Comparison of ENCODE assay signal across 8 cellular contexts in genomic region chr12:1083888-1084262, GRCh38.
DNase-seq lines count a peak whose midpoint lies in the region; ATAC-seq and TF ChIP-seq lines count a peak whose summit lies in the region.

No MANE protein-coding gene starts in this region.

- H3K4me1 Mint-ChIP-seq in mesothelial cell of epicardium: peaks cover 9% of the 10 kb centered on the region

- no peak overlapping the region for H3K4me3 ChIP-seq in WERI-Rb-1 (ENCODE audit: low read depth, low read length)

- H3K27me3 ChIP-seq in WERI-Rb-1 (ENCODE audit: insufficient read depth, low read depth, severe bottlenecking): no peaks in the 10 kb centered on the region

- H3K9me3 ChIP-seq in WERI-Rb-1 (ENCODE audit: severe bottlenecking): no peaks in the 10 kb centered on the region

- no peak for TF ChIP-seq CTCF in mesothelial cell of epicardium (IDR thresholded peaks at IDR 0.05; ENCODE audit: unreplicated experiment)
- TF ChIP-seq CTCF in WERI-Rb-1 (IDR thresholded peaks at IDR 0.05; ENCODE audit: low read depth, low read length): no peak

- peak overlapping the region; percentile 51 for H3K27ac Mint-ChIP-seq in mesothelial cell of epicardium

- H3K36me3 Mint-ChIP-seq in mesothelial cell of epicardium: peaks cover 3% of the 10 kb centered on the region

- no peaks in the 10 kb centered on the region; the same call in 1 of the 2 replicates for H3K36me3 ChIP-seq in WERI-Rb-1

- DNase-seq in CD1c-positive myeloid dendritic cell (ENCODE audit: extremely low spot score) (peak; percentile 15), NCI-H1417 (lab: John Stamatoyannopoulos, UW) (peak in 2 of 3 experiments; percentile 67 to 89), astrocyte of the hippocampus (ENCODE audit: low read depth, low spot score) (peak; percentile 46), mesothelial cell of epicardium (ENCODE audit: low spot score in 2 of 2, unreplicated experiment in 2 of 2) (no peak), activated T-cell treated with anti-CD3 and anti-CD28 coated beads for 4 hours (no peak), WERI-Rb-1 (no peak)
- no peak for DNase-seq in activated CD4-positive, alpha-beta T cell treated with anti-CD3 and anti-CD28 coated beads for 4 hours

- no peaks in the 10 kb centered on the region for H3K27me3 Mint-ChIP-seq in mesothelial cell of epicardium (ENCODE audit: low read depth)

- H3K27ac ChIP-seq in WERI-Rb-1: no peak overlapping the region

- no peak overlapping the region for H3K4me3 Mint-ChIP-seq in mesothelial cell of epicardium

- no peak for ATAC-seq in HG03520 (IDR thresholded peaks at IDR 0.05; ENCODE audit: unreplicated experiment)

- H3K9me3 Mint-ChIP-seq in mesothelial cell of epicardium: peaks cover 4% of the 10 kb centered on the region

Comparison
In these comparisons a context has a peak if more than half of its experiments do, and no peak if none do; other contexts are left out.
1. DNase-seq: peak in CD1c-positive myeloid dendritic cell (single experiment), NCI-H1417 (2 of 3) and astrocyte of the hippocampus (single experiment); none in mesothelial cell of epicardium (0 of 2), activated T-cell treated with anti-CD3 and anti-CD28 coated beads for 4 hours (single experiment), WERI-Rb-1 (single experiment) and activated CD4-positive, alpha-beta T cell treated with anti-CD3 and anti-CD28 coated beads for 4 hours (0 of 2).